ENCODE assay signal across 1 cellular context in the genomic region with DNA sequence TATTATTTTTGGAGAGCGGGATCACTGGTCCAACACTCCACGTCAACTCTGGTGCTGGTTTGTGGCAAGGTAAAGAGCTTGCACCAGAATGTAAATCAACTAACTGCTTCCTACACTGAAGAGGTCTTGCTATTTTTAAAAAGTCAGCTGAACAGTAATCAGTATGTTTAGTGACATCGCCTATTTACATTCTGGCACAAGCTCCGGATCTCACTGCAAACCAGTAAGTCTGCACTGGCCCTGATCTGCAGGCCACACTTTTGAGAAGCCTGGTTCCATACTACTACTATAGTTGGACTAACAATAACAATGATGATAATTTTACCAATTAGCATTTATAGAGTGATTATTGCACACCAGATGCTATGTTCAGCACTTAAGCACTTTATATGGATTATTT.
TF ChIP-seq lines count a peak whose summit lies in the region.

No MANE protein-coding gene starts in this region.

TF ChIP-seq in HepG2, 621 proteins besides CTCF, POLR2A, EP300 and RAD21:
- 0 out of 2 replicates have a peak, but pooled peaks have one; percentile 21 for TF ChIP-seq SAP130 (CRISPR knock-in tag; IDR thresholded peaks at IDR 0.05; ENCODE audit: low read depth)
